ENCODE assay signal across 1 cellular context in the genomic region with DNA sequence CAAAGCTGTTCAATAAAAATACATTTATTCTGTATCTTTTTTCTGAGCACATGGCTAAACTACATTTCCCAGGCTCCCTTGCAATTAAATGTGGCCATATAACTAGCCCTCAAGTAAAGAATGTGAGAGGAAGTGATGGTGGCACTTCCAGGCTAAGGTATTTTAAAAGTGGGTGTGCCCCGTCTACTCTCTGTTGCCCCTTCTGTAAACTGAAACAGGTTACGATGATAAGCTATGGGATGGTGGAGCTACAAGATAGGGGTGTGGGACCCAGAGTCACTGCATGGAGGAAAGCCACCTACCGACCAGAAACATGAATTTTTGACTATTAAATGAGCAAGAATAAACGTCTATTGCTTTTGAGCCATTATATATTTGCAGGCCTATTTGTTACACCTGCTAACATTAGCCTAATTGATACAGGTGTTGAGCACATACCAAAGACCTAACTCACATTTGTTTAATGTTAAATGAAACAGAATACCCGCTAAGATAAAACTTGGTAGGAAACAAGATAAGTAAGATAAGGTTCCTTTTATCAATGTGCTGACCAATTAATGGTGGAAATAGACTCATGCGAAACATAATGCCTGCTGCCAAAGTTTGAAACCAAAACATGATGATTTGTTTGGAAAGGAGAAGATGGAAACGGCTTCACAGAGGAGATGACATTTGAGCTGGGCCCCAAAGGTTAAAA.
TF ChIP-seq lines count a peak whose summit lies in the region.

No MANE protein-coding gene starts in this region.

TF ChIP-seq in GM12878, 131 proteins besides CTCF, POLR2A, EP300 and RAD21 (continued from another document):
- TF ChIP-seq, protein P1, sequence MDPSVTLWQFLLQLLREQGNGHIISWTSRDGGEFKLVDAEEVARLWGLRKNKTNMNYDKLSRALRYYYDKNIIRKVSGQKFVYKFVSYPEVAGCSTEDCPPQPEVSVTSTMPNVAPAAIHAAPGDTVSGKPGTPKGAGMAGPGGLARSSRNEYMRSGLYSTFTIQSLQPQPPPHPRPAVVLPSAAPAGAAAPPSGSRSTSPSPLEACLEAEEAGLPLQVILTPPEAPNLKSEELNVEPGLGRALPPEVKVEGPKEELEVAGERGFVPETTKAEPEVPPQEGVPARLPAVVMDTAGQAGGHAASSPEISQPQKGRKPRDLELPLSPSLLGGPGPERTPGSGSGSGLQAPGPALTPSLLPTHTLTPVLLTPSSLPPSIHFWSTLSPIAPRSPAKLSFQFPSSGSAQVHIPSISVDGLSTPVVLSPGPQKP (IDR thresholded peaks at IDR 0.05; ENCODE audit: low read depth, low read length), result no peak
- TF ChIP-seq IKZF1 (conservative IDR thresholded peaks at IDR 0.05) (peak; percentile 14; the same call in 1 of the 2 replicates), KAT2A (conservative IDR thresholded peaks at IDR 0.05; ENCODE audit: control insufficient read depth, low read depth, low read length) (no peak), YY1 (IDR thresholded peaks at IDR 0.05; ENCODE audit: low read depth, low read length) (peak; percentile 77), SMAD5 (IDR thresholded peaks at IDR 0.05; ENCODE audit: low read depth) (no peak), GABPA (IDR thresholded peaks at IDR 0.05; ENCODE audit: low read depth) (peak; percentile 36; the same call in 1 of the 2 replicates), SPI1 (IDR thresholded peaks at IDR 0.05; ENCODE audit: borderline replicate concordance, insufficient read depth, low read depth, low read length) (peak; percentile 80), SMC3 (IDR thresholded peaks at IDR 0.05; ENCODE audit: borderline replicate concordance, low read length) (peak; percentile 10; the same call in 1 of the 2 replicates)
- TF ChIP-seq, protein P2, sequence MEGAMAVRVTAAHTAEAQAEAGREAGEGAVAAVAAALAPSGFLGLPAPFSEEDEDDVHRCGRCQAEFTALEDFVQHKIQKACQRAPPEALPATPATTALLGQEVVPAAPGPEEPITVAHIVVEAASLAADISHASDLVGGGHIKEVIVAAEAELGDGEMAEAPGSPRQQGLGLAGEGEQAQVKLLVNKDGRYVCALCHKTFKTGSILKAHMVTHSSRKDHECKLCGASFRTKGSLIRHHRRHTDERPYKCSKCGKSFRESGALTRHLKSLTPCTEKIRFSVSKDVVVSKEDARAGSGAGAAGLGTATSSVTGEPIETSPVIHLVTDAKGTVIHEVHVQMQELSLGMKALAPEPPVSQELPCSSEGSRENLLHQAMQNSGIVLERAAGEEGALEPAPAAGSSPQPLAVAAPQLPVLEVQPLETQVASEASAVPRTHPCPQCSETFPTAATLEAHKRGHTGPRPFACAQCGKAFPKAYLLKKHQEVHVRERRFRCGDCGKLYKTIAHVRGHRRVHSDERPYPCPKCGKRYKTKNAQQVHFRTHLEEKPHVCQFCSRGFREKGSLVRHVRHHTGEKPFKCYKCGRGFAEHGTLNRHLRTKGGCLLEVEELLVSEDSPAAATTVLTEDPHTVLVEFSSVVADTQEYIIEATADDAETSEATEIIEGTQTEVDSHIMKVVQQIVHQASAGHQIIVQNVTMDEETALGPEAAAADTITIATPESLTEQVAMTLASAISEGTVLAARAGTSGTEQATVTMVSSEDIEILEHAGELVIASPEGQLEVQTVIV (IDR thresholded peaks at IDR 0.05; ENCODE audit: borderline replicate concordance, partially characterized antibody), result no peak
